Comparison of ENCODE assay signal across 24 cellular contexts in the genomic region with DNA sequence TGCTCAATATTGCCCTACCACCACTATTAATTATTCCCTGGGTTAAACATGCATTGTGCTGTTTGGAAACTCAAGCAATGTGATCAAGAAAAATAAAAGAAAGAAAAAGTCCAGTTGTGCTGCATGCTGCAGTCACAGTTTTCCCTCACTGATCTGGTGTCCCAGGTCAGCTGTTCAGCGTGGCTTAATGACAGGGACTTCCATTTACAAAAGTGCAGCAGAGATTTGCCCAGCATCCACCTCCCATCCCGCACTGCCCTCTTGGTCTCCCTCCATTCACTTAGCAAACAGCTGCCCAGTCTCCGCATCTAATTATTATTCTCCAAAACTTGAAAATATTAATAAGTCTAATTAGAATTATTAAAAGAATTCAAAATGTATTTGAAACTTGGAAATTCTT. TPM values are rescaled to one million over a fixed set of nuclear protein-coding genes. Genes with fewer than 3 reads are reported as not detected.
DNase-seq lines count a peak whose midpoint lies in the region; ATAC-seq, FAIRE-seq and TF ChIP-seq lines count a peak whose summit lies in the region.
"Had no signal": no experiment of that assay in that cellular context is flagged by ENCODE, and none has a peak within 500 bp of the region (broad histone marks: within the 10 kb centered on the region; RNA-seq: fewer than 3 reads in every experiment).

No MANE protein-coding gene starts in this region.

- no peak for TF ChIP-seq POLR2A in right lobe of liver (IDR thresholded peaks at IDR 0.05)

- no peaks in the 10 kb centered on the region for H3K36me3 ChIP-seq in right lobe of liver
- H3K36me3 ChIP-seq: BLaER1, HAP-1 had no signal

- FAIRE-seq in frontal cortex (lab: Jason Lieb, UNC) = no peak
- FAIRE-seq: A549, GM12891, GM18507 had no signal

- H3K4me3 ChIP-seq in right lobe of liver = no peak overlapping the region
- H3K4me3 ChIP-seq: A549, BLaER1, GM23248, HAP-1 had no signal

- DNase-seq in Ammon's horn (ENCODE audit: low spot score) (peak; percentile 42), globus pallidus (ENCODE audit: low spot score) (peak; percentile 54), midbrain (lab: John Stamatoyannopoulos, UW) (peak; percentile 18), frontal cortex (ENCODE audit: low spot score in 2 of 2) (no peak), right lobe of liver (no peak)
- DNase-seq: AML-193; Calu3; CD8-positive, alpha-beta T cell; DMS53; DND-41; EL; GM23248 had no signal

- intact Hi-C loops in right lobe of liver (cut with DNase I) = no loop called here

- H3K27me3 ChIP-seq in right lobe of liver = no peaks in the 10 kb centered on the region
- H3K27me3 ChIP-seq: BLaER1 had no signal

- TF ChIP-seq CTCF in right lobe of liver (IDR thresholded peaks at IDR 0.05) = no peak

- 36% methylated on average over 3 of the region's 3 CpGs for WGBS in right lobe of liver (ENCODE audit: insufficient coverage, low coverage, low lambda C conversion rate, missing lambda C conversion rate)

- H3K9me3 ChIP-seq in right lobe of liver = no peaks in the 10 kb centered on the region
- H3K9me3 ChIP-seq: A549, BLaER1, HAP-1 had no signal

- H3K4me1 ChIP-seq in right lobe of liver = no peaks in the 10 kb centered on the region
- H3K4me1 ChIP-seq: A549, HAP-1 had no signal

- peak overlapping the region; percentile 47 for H3K27ac ChIP-seq in temporal lobe (ENCODE audit: low read depth, low read length)
- H3K27ac ChIP-seq in right lobe of liver = no peak overlapping the region
- H3K27ac ChIP-seq: 22Rv1, A549, BLaER1, GM23248, HL-60 had no signal

- ATAC-seq in right lobe of liver (no peak), HG02588 (IDR thresholded peaks at IDR 0.05; ENCODE audit: unreplicated experiment) (no peak)
- ATAC-seq: A549; CD8-positive, alpha-beta T cell had no signal

RNA-seq across cellular contexts. Expression of gene OR2T4, which starts 2.0 kb away (rescaled TPM):
- not detected for total RNA-seq in temporal lobe
- total RNA-seq in frontal cortex = not detected
- total RNA-seq in right lobe of liver = not detected
- total RNA-seq: Calu3; CD8-positive, alpha-beta T cell; G401; GM23248; H4; HT1080 had no signal

RNA-seq across cellular contexts. Expression of gene OR14C36, which starts 10.8 kb away (rescaled TPM):
- total RNA-seq in temporal lobe = not detected
- total RNA-seq in frontal cortex = not detected
- not detected for total RNA-seq in right lobe of liver
- total RNA-seq: Calu3; CD8-positive, alpha-beta T cell; G401; GM23248; H4; HT1080 had no signal

RNA-seq across cellular contexts. Expression of gene OR2T6, which starts 16.1 kb away (rescaled TPM):
- not detected for total RNA-seq in temporal lobe
- not detected for total RNA-seq in frontal cortex
- total RNA-seq in right lobe of liver = not detected
- total RNA-seq: Calu3; CD8-positive, alpha-beta T cell; G401; GM23248; H4; HT1080 had no signal

RNA-seq across cellular contexts. Expression of gene OR2M7, which starts 35.0 kb away (rescaled TPM):
- total RNA-seq in temporal lobe (not detected), frontal cortex (not detected), right lobe of liver (not detected)
- total RNA-seq: Calu3; CD8-positive, alpha-beta T cell; G401; GM23248; H4; HT1080 had no signal

RNA-seq across cellular contexts. Expression of gene OR2T1, which starts 43.4 kb away (rescaled TPM):
- total RNA-seq in temporal lobe (not detected), frontal cortex (not detected), right lobe of liver (not detected)
- total RNA-seq: Calu3; CD8-positive, alpha-beta T cell; G401; GM23248; H4; HT1080 had no signal

Comparison
In these comparisons a context has a peak if more than half of its experiments do, and no peak if none do; other contexts are left out.
1. DNase-seq: peak in Ammon's horn (single experiment), globus pallidus (single experiment) and midbrain (single experiment); none in frontal cortex (0 of 2) and right lobe of liver (0 of 3).